Comparison of ENCODE assay signal across 8 cellular contexts in genomic region chr6:70686548-70687133, GRCh38. TPM values are rescaled to one million over a fixed set of nuclear protein-coding genes. Genes with fewer than 3 reads are reported as not detected.
DNase-seq lines count a peak whose midpoint lies in the region; ATAC-seq and TF ChIP-seq lines count a peak whose summit lies in the region.

No MANE protein-coding gene starts in this region.

- H3K4me2 ChIP-seq in OCI-LY3 (ENCODE audit: low read length): no peak overlapping the region

- H3K4me3 ChIP-seq in HAP-1 (no peak overlapping the region), OCI-LY3 (ENCODE audit: low read length) (no peak overlapping the region)

- H3K4me1 ChIP-seq in HAP-1 (peaks cover 7% of the 10 kb centered on the region), OCI-LY3 (ENCODE audit: low read length) (no peaks in the 10 kb centered on the region)

- in situ Hi-C loops in HAP-1 (cut with MboI; ENCODE audit: low sequenced_read_pairs): loop anchor here (10.0 to 25.0 kb wide), 2 partner anchors 132 to 474 kb away; no protein-coding TSS in a partner anchor

- H3K27me3 ChIP-seq in HAP-1 (ENCODE audit: low read depth) (no peaks in the 10 kb centered on the region), OCI-LY3 (ENCODE audit: low read depth, low read length) (no peaks in the 10 kb centered on the region)

- no peak overlapping the region for H3K27ac ChIP-seq in OCI-LY3 (ENCODE audit: low read length)

- H2AFZ ChIP-seq in OCI-LY3 (ENCODE audit: low read depth, low read length): no peak overlapping the region

- peaks cover 76% of the 10 kb centered on the region for H3K79me2 ChIP-seq in OCI-LY3 (ENCODE audit: low read length)

- H3K36me3 ChIP-seq in HAP-1 (replicated peaks): no peaks in the 10 kb centered on the region
- no peaks in the 10 kb centered on the region for H3K36me3 ChIP-seq in OCI-LY3 (replicated peaks; ENCODE audit: low read depth, low read length)

- ATAC-seq in HG03460 (IDR thresholded peaks at IDR 0.05; ENCODE audit: unreplicated experiment): no peak

- H4K20me1 ChIP-seq in OCI-LY3 (ENCODE audit: insufficient read depth, low read length): peaks cover 65% of the 10 kb centered on the region

- TF ChIP-seq CTCF in OCI-LY3 (IDR thresholded peaks at IDR 0.05; ENCODE audit: low read depth, low read length): peak; percentile 89

- no peak overlapping the region for H3K9ac ChIP-seq in OCI-LY3 (ENCODE audit: low read length)

- DNase-seq in DMS114 treated with DMSO at 0.1 percent for 48 hours (lab: John Stamatoyannopoulos, UW; ENCODE audit: unreplicated experiment) (peak; percentile 13), HAP-1 (ENCODE audit: low spot score in 2 of 2) (peak; percentile 24 to 61), dermis blood vessel endothelial cell (peak; percentile 66), myocyte (ENCODE audit: low read depth) (peak; percentile 52), NK-92 (lab: John Stamatoyannopoulos, UW; ENCODE audit: unreplicated experiment) (no peak), iPS-NIHi11 (ENCODE audit: low spot score) (no peak)

- H3K9me3 ChIP-seq in HAP-1 (no peaks in the 10 kb centered on the region), OCI-LY3 (ENCODE audit: insufficient read depth, low read length) (no peaks in the 10 kb centered on the region)

RNA-seq across cellular contexts. Expression of gene SMAP1, which starts 19.0 kb away (rescaled TPM):
- total RNA-seq in dermis blood vessel endothelial cell (16.3 and 25.8 TPM in 2 replicates), myocyte (24.8 and 30.7 TPM in 2 replicates)
- 15.3 TPM for polyA plus RNA-seq in myocyte (2012)

Comparison
In these comparisons a context has a peak if more than half of its experiments do, and no peak if none do; other contexts are left out.
1. DNase-seq: peak in DMS114 treated with DMSO at 0.1 percent for 48 hours (single experiment), HAP-1 (2 of 2), dermis blood vessel endothelial cell (single experiment) and myocyte (single experiment); none in NK-92 (single experiment) and iPS-NIHi11 (single experiment).